In the genomic region with DNA sequence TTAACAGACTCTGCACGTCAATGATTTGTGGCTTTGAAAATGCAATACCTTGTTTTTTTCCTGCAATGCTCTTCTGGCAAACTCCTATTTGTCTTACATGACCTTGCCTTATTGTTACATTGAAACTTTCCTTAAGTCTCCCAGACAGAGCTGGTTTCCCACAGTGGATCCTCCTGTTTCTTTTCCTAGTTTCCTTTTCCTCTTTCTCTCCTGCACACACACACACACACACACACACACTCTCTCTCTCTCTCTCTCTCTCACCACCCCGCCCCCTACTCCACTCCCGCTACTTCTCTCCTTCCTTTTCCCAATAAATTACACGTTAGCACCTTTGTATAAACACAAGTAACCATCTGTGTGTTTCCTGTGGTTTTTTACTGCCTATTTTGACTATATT, we compare ENCODE assay signal across 1 cellular context.
TF ChIP-seq lines count a peak whose summit lies in the region.

No MANE protein-coding gene starts in this region.

TF ChIP-seq in A549, 52 proteins besides CTCF, POLR2A, EP300 and RAD21 (continued from another document):
- TF ChIP-seq, protein P1, sequence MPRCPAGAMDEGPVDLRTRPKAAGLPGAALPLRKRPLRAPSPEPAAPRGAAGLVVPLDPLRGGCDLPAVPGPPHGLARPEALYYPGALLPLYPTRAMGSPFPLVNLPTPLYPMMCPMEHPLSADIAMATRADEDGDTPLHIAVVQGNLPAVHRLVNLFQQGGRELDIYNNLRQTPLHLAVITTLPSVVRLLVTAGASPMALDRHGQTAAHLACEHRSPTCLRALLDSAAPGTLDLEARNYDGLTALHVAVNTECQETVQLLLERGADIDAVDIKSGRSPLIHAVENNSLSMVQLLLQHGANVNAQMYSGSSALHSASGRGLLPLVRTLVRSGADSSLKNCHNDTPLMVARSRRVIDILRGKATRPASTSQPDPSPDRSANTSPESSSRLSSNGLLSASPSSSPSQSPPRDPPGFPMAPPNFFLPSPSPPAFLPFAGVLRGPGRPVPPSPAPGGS (IDR thresholded peaks at IDR 0.05) = no peak
- TF ChIP-seq EHMT2 (IDR thresholded peaks at IDR 0.05; ENCODE audit: low read depth) (no peak), ZC3H11A (IDR thresholded peaks at IDR 0.05) (no peak), CBX2 (IDR thresholded peaks at IDR 0.05; ENCODE audit: borderline replicate concordance, low read depth) (no peak), CHD2 (IDR thresholded peaks at IDR 0.05; ENCODE audit: low read length, partially characterized antibody) (no peak), JUNB (IDR thresholded peaks at IDR 0.05) (no peak)
- TF ChIP-seq, protein P2, sequence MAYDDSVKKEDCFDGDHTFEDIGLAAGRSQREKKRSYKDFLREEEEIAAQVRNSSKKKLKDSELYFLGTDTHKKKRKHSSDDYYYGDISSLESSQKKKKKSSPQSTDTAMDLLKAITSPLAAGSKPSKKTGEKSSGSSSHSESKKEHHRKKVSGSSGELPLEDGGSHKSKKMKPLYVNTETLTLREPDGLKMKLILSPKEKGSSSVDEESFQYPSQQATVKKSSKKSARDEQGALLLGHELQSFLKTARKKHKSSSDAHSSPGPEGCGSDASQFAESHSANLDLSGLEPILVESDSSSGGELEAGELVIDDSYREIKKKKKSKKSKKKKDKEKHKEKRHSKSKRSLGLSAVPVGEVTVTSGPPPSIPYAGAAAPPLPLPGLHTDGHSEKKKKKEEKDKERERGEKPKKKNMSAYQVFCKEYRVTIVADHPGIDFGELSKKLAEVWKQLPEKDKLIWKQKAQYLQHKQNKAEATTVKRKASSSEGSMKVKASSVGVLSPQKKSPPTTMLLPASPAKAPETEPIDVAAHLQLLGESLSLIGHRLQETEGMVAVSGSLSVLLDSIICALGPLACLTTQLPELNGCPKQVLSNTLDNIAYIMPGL (CRISPR knock-in tag; IDR thresholded peaks at IDR 0.05; ENCODE audit: borderline replicate concordance) = no peak
- TF ChIP-seq, protein P3, sequence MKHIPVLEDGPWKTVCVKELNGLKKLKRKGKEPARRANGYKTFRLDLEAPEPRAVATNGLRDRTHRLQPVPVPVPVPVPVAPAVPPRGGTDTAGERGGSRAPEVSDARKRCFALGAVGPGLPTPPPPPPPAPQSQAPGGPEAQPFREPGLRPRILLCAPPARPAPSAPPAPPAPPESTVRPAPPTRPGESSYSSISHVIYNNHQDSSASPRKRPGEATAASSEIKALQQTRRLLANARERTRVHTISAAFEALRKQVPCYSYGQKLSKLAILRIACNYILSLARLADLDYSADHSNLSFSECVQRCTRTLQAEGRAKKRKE (CRISPR knock-in tag; IDR thresholded peaks at IDR 0.05; ENCODE audit: low read depth) = no peak
